In the genomic region with DNA sequence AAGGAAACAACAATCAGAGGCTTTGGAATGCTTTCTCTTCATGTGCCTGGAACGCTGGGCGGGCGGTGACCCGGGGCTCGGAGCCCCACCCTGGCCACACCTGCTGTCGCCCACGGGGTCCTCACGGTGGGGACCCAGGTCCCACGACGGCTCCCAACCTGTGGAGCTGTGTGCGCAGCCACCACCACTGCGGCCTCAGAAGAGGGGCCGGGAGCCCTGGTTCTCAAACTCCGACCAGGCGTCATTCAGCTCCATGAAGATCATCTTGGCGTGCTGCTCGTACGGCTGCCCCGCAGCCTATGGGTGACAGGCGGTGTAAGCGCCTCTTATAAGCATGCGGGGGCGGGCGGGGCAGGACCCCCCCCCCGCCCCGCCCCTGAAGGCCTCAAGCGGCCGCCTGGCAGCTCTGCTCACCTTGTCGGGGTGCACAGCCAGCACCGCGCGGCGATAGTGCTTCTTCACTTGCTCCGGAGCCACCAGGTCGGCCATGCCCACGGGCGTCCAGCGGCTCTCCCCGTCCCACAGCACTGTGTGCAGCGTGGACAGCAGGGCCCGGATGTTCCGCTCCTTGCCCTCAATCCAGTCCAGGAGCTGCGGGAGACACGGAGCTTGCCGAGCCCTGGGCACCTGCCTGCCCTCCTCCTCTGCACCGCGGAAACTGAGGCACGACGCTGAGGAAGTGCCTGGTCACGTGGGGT, we compare ENCODE assay signal across 2 cellular contexts.
TF ChIP-seq lines count a peak whose summit lies in the region.

No MANE protein-coding gene starts in this region.

TF ChIP-seq in HepG2, 621 proteins besides CTCF, POLR2A, EP300 and RAD21 (continued from another document and continues in another):
- no peak for TF ChIP-seq PRDM10 (CRISPR knock-in tag; IDR thresholded peaks at IDR 0.05; ENCODE audit: low read depth)
- no peak for TF ChIP-seq ZNF780A (CRISPR knock-in tag; IDR thresholded peaks at IDR 0.05)
- TF ChIP-seq RBFOX2 (IDR thresholded peaks at IDR 0.05; ENCODE audit: low read depth, low read length): no peak
- TF ChIP-seq, protein P1, sequence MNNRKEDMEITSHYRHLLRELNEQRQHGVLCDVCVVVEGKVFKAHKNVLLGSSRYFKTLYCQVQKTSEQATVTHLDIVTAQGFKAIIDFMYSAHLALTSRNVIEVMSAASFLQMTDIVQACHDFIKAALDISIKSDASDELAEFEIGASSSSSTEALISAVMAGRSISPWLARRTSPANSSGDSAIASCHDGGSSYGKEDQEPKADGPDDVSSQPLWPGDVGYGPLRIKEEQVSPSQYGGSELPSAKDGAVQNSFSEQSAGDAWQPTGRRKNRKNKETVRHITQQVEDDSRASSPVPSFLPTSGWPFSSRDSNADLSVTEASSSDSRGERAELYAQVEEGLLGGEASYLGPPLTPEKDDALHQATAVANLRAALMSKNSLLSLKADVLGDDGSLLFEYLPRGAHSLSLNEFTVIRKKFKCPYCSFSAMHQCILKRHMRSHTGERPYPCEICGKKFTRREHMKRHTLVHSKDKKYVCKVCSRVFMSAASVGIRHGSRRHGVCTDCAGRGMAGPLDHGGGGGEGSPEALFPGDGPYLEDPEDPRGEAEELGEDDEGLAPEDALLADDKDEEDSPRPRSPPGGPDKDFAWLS (CRISPR knock-in tag; IDR thresholded peaks at IDR 0.05; ENCODE audit: borderline replicate concordance): no peak
- TF ChIP-seq ZNF33A (CRISPR knock-in tag; IDR thresholded peaks at IDR 0.05; ENCODE audit: borderline replicate concordance): no peak
- TF ChIP-seq ZNF775 (CRISPR knock-in tag; IDR thresholded peaks at IDR 0.05; ENCODE audit: borderline replicate concordance): no peak
- no peak for TF ChIP-seq ZKSCAN8 (CRISPR knock-in tag; IDR thresholded peaks at IDR 0.05; ENCODE audit: borderline replicate concordance)
- no peak for TF ChIP-seq ZNF205 (CRISPR knock-in tag; IDR thresholded peaks at IDR 0.05)
- TF ChIP-seq KAT7 (CRISPR knock-in tag; IDR thresholded peaks at IDR 0.05; ENCODE audit: borderline replicate concordance): no peak
- no peak for TF ChIP-seq ZNF850 (CRISPR knock-in tag; conservative IDR thresholded peaks at IDR 0.05)
- TF ChIP-seq RXRA (CRISPR knock-in tag; IDR thresholded peaks at IDR 0.05): no peak
- TF ChIP-seq GLMP (CRISPR knock-in tag; IDR thresholded peaks at IDR 0.05; ENCODE audit: borderline replicate concordance): no peak

TF ChIP-seq in WTC11, 78 proteins besides CTCF, POLR2A, EP300 and RAD21 (continued from another document):
- TF ChIP-seq PRDM15 (CRISPR knock-in tag; IDR thresholded peaks at IDR 0.05) (peak; percentile 46; the same call in 1 of the 2 replicates), CDX4 (CRISPR knock-in tag; IDR thresholded peaks at IDR 0.05; ENCODE audit: borderline replicate concordance) (no peak)
